ENCODE assay signal across 8 cellular contexts in the genomic region with DNA sequence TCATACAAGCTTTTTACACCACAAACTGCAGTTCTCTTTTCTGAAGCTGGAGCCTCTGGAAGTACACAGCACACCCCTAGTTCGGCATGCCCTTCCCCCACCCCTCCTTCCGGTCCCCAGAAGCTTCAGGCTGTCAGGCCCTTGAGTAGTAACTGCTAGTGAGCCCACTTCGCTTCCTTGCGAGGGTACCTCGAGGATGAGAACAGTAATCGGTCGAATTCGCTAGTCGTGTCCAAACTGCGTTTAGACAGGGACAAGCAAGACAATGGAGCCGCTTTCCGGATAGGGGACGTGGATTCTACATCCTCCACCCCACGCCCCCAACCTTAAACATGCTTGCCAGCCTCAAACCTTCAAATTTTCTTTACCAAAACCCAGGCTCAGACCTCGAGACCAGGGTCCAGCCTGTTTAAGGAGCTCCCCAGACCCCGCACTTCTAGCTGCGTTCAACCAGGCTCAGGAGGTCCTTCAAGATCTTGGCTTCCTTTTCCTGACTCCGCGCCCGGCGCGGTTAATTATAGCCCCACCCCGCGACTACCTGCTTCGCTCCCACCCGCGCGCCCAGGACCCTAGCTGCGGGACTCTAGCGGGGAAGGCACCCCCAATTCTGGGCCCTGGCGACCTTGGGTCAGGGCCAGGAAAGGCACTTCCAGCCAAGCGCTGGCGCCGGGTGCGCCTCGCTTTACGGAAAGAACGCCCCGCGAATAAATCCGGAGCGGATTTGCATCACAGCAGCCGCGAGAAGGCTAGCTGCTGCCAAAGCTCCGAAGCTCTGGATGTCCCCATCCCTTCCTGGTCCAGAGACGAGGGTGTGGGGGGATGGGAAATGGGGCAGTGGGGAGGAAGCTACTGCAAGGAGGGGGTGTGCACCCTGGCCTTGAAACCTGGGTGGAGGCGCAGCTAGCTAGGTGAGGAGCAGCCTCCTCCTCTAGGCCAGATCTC. TPM values are rescaled to one million over a fixed set of nuclear protein-coding genes. Genes with fewer than 3 reads are reported as not detected.
DNase-seq lines count a peak whose midpoint lies in the region; ATAC-seq lines count a peak whose summit lies in the region.

No MANE protein-coding gene starts in this region.

- DNase-seq in DMS53 treated with DMSO at 0.1 percent for 48 hours (lab: John Stamatoyannopoulos, UW; ENCODE audit: unreplicated experiment) (peak; percentile 63), NT2/D1 (ENCODE audit: low read depth, low spot score) (no peak), Ammon's horn (ENCODE audit: low spot score) (no peak), HuH-7.5 (ENCODE audit: low spot score) (no peak)
- peak; percentile 30 to 32 for DNase-seq in stimulated activated CD4-positive, alpha-beta T cell treated with anti-CD3 and anti-CD28 coated beads, Interleukin-1b, Interleukin-23, amount 100 ng/mL, for 4 hours (ENCODE audit: low read depth in 2 of 2)

- 6 to 13% (median 9%) methylated on average over 47 of the region's 47 CpGs for WGBS in adipose tissue, 3 donors

- H3K4me3 ChIP-seq in NT2/D1 (ENCODE audit: insufficient read length, low read depth) (peak overlapping the region; percentile 1), iPS-20b (ENCODE audit: low read length) (peak overlapping the region; percentile 40; the same call in 1 of the 2 replicates)

- H3K27ac ChIP-seq in adipose tissue (ENCODE audit: low read depth, low read length): peak overlapping the region; percentile 85
- H3K27ac ChIP-seq in iPS-20b (ENCODE audit: low read length): no peak overlapping the region

- H3K36me3 ChIP-seq in NT2/D1 (ENCODE audit: insufficient read depth, insufficient read length, low read length) (no peaks in the 10 kb centered on the region), iPS-20b (ENCODE audit: insufficient read depth, low read depth, low read length) (no peaks in the 10 kb centered on the region)

- H3K4me1 ChIP-seq in NT2/D1 (ENCODE audit: insufficient read depth, insufficient read length): peaks cover 9% of the 10 kb centered on the region
- H3K4me1 ChIP-seq in iPS-20b (ENCODE audit: insufficient read depth, low read length): peaks cover 5% of the 10 kb centered on the region; the same call in 1 of the 2 replicates

- peak overlapping the region; percentile 58 for H3K9ac ChIP-seq in NT2/D1 (ENCODE audit: insufficient read length, low read depth)
- H3K9ac ChIP-seq in iPS-20b (ENCODE audit: low read depth, low read length): no peak overlapping the region; the same call in 1 of the 2 replicates

- H3K9me3 ChIP-seq in NT2/D1 (ENCODE audit: insufficient read depth, low read length): no peaks in the 10 kb centered on the region
- H3K9me3 ChIP-seq in iPS-20b (ENCODE audit: insufficient read depth, low read depth, low read length): no peaks in the 10 kb centered on the region

- ATAC-seq in GM19395 (IDR thresholded peaks at IDR 0.05; ENCODE audit: unreplicated experiment): no peak

- H3K27me3 ChIP-seq in NT2/D1 (ENCODE audit: insufficient read depth, insufficient read length): peaks cover 40% of the 10 kb centered on the region
- peaks cover 28% of the 10 kb centered on the region for H3K27me3 ChIP-seq in iPS-20b (ENCODE audit: insufficient read depth, low read length)

RNA-seq across cellular contexts. Expression of a gene that starts 8.1 kb away (rescaled TPM):
- polyA plus RNA-seq in adipose tissue: 10 to 100 TPM in 1 of 3 donors, 1 to 10 TPM in 2; 3.0 to 18.4 (median 7.0) TPM

RNA-seq across cellular contexts. Expression of a gene that starts 9.5 kb away (rescaled TPM):
- polyA plus RNA-seq in adipose tissue: not detected

RNA-seq across cellular contexts. Expression of a gene that starts 31.4 kb away (rescaled TPM):
- 10 to 100 TPM; 23.8 to 39.3 (median 24.2) TPM for polyA plus RNA-seq in adipose tissue

RNA-seq across cellular contexts. Expression of a gene that starts 34.4 kb away (rescaled TPM):
- polyA plus RNA-seq in adipose tissue: 10 to 100 TPM in 2 of 3 donors, 1 to 10 TPM in 1; 4.2 to 36.5 (median 16.4) TPM

RNA-seq across cellular contexts. Expression of a gene that starts 36.3 kb away (rescaled TPM):
- 1 to 10 TPM in 1 of 3 donors, under 1 TPM in 2; 0.16 to 2.6 (median 0.82) TPM for polyA plus RNA-seq in adipose tissue

Comparison
In these comparisons a context has a peak if more than half of its experiments do, and no peak if none do; other contexts are left out.
1. DNase-seq: peak in DMS53 treated with DMSO at 0.1 percent for 48 hours (single experiment) and stimulated activated CD4-positive, alpha-beta T cell treated with anti-CD3 and anti-CD28 coated beads, Interleukin-1b, Interleukin-23, amount 100 ng/mL, for 4 hours (2 of 2); none in NT2/D1 (single experiment), Ammon's horn (single experiment) and HuH-7.5 (single experiment).